28 cellular contexts compared by ENCODE assay signal in the genomic region with DNA sequence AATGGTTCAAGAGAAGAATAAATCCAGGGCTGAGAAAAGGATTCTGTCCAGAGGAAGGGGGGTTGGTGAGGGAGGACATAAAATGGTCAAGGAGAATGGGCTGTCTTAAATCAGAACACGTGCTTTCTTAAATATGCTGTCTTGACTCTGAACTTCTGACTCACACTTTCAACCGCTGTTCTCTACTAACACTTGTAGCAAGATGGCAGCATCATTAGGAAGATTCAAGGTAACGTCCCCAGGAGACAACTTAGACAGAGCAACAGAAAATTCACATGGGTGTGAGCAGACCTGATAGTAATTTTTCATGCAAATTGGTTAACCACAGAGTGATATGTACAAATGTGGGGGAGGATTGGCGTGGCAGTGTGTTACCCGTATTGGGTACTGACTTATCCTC.
"Had no signal": no experiment of that assay in that cellular context is flagged by ENCODE, and none has a peak within 500 bp of the region (broad histone marks: within the 10 kb centered on the region; RNA-seq: fewer than 3 reads in every experiment).

No MANE protein-coding gene starts in this region.

- H3K9ac ChIP-seq: KMS-11, SK-N-SH had no signal

- H3K9me3 ChIP-seq: Peyer's patch, SK-N-SH had no signal

- DNase-seq: Karpas-422, MM.1S, MV-4-11, NCI-H1092, NCI-H1105, NCI-H1417 treated with DMSO at 0.1 percent for 48 hours, NCI-H1436 treated with DMSO at 0.1 percent for 48 hours, NCI-H1694 treated with DMSO at 0.1 percent for 48 hours, NCI-H187 treated with DMSO at 0.1 percent for 48 hours, NCI-H2029, NCI-H2081, NCI-H2171 treated with DMSO at 0.1 percent for 48 hours, NCI-H2227 treated with DMSO at 0.1 percent for 48 hours, NCI-H345, NCI-H446, NCI-H524, NCI-H69, NCI-H748 treated with DMSO at 0.1 percent for 48 hours, PC-3, Peyer's patch, Right ventricle myocardium superior, RPMI8226, SHP77 treated with DMSO at 0.1 percent for 48 hours, SK-N-SH, SW 1271, T-helper 1 cell had no signal

- H3K4me2 ChIP-seq: KMS-11, SK-N-SH had no signal

- H3K4me3 ChIP-seq: Peyer's patch, SJSA1 had no signal

- ATAC-seq: PC-3 had no signal

- H3K4me1 ChIP-seq: Peyer's patch, SJSA1 had no signal

- H3K27ac ChIP-seq: KMS-11, Peyer's patch, SJSA1 had no signal

- H3K27me3 ChIP-seq: Peyer's patch, SJSA1 had no signal

- H3K36me3 ChIP-seq: Peyer's patch, SJSA1 had no signal
